1 cellular context compared by ENCODE assay signal in genomic region chr2:219298759-219299371, GRCh38.
A peak's percentile ranks its signal among the peaks of the same experiment; 100 is the strongest.
TF ChIP-seq lines count a peak whose summit lies in the region.

No MANE protein-coding gene starts in this region.

TF ChIP-seq in HepG2, 621 proteins besides CTCF, POLR2A, EP300 and RAD21 (continued from another document):
- TF ChIP-seq SP1 (IDR thresholded peaks at IDR 0.05): no peak
- 0 out of 2 replicates have a peak, but pooled peaks have one; percentile 30 for TF ChIP-seq SP1 (CRISPR knock-in tag; IDR thresholded peaks at IDR 0.05)
- TF ChIP-seq SP2 (CRISPR knock-in tag; IDR thresholded peaks at IDR 0.05): peak; percentile 37; the same call in 1 of the 2 replicates
- peak; percentile 24; the same call in 1 of the 2 replicates for TF ChIP-seq ATF5 (CRISPR knock-in tag; IDR thresholded peaks at IDR 0.05; ENCODE audit: low read depth)
- TF ChIP-seq ZFY (CRISPR knock-in tag; IDR thresholded peaks at IDR 0.05): peak; percentile 50
- TF ChIP-seq, protein P1, sequence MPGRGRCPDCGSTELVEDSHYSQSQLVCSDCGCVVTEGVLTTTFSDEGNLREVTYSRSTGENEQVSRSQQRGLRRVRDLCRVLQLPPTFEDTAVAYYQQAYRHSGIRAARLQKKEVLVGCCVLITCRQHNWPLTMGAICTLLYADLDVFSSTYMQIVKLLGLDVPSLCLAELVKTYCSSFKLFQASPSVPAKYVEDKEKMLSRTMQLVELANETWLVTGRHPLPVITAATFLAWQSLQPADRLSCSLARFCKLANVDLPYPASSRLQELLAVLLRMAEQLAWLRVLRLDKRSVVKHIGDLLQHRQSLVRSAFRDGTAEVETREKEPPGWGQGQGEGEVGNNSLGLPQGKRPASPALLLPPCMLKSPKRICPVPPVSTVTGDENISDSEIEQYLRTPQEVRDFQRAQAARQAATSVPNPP (CRISPR knock-in tag; IDR thresholded peaks at IDR 0.05): no peak
- TF ChIP-seq MAX (IDR thresholded peaks at IDR 0.05): peak; percentile 73
- no peak for TF ChIP-seq MIXL1 (CRISPR knock-in tag; IDR thresholded peaks at IDR 0.05)
- TF ChIP-seq SMAD9 (CRISPR knock-in tag; IDR thresholded peaks at IDR 0.05): no peak
- no peak for TF ChIP-seq MBNL3 (CRISPR knock-in tag; conservative IDR thresholded peaks at IDR 0.05)
- TF ChIP-seq, protein P2, sequence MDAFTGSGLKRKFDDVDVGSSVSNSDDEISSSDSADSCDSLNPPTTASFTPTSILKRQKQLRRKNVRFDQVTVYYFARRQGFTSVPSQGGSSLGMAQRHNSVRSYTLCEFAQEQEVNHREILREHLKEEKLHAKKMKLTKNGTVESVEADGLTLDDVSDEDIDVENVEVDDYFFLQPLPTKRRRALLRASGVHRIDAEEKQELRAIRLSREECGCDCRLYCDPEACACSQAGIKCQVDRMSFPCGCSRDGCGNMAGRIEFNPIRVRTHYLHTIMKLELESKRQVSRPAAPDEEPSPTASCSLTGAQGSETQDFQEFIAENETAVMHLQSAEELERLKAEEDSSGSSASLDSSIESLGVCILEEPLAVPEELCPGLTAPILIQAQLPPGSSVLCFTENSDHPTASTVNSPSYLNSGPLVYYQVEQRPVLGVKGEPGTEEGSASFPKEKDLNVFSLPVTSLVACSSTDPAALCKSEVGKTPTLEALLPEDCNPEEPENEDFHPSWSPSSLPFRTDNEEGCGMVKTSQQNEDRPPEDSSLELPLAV (CRISPR knock-in tag; conservative IDR thresholded peaks at IDR 0.05; ENCODE audit: low read depth): no peak
- TF ChIP-seq ZBTB44 (CRISPR knock-in tag; IDR thresholded peaks at IDR 0.05): no peak
- no peak for TF ChIP-seq CCDC6 (CRISPR knock-in tag; IDR thresholded peaks at IDR 0.05)
- TF ChIP-seq HOXA3 (CRISPR knock-in tag; IDR thresholded peaks at IDR 0.05): peak; percentile 27; the same call in 1 of the 2 replicates
- TF ChIP-seq MATR3 (CRISPR knock-in tag; IDR thresholded peaks at IDR 0.05): no peak
- TF ChIP-seq TBX2 (CRISPR knock-in tag; IDR thresholded peaks at IDR 0.05; ENCODE audit: borderline replicate concordance): peak; percentile 55; the same call in 1 of the 2 replicates
- no peak for TF ChIP-seq PCBP1 (IDR thresholded peaks at IDR 0.05; ENCODE audit: borderline replicate concordance, low read depth, low read length)
- peak; percentile 26; the same call in 1 of the 2 replicates for TF ChIP-seq MXD4 (CRISPR knock-in tag; IDR thresholded peaks at IDR 0.05)
- peak; percentile 51; the same call in 1 of the 2 replicates for TF ChIP-seq NR2C2 (CRISPR knock-in tag; IDR thresholded peaks at IDR 0.05; ENCODE audit: borderline replicate concordance)
- peak; percentile 68; the same call in 1 of the 2 replicates for TF ChIP-seq ZNF350 (CRISPR knock-in tag; IDR thresholded peaks at IDR 0.05; ENCODE audit: borderline replicate concordance, low read depth)
- TF ChIP-seq KMT2A (CRISPR knock-in tag; IDR thresholded peaks at IDR 0.05): no peak
- TF ChIP-seq AKAP8 (CRISPR knock-in tag; IDR thresholded peaks at IDR 0.05): 0 out of 2 replicates have a peak, but pooled peaks have one; percentile 29
- TF ChIP-seq, protein P3, sequence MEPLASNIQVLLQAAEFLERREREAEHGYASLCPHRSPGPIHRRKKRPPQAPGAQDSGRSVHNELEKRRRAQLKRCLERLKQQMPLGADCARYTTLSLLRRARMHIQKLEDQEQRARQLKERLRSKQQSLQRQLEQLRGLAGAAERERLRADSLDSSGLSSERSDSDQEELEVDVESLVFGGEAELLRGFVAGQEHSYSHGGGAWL (CRISPR knock-in tag; IDR thresholded peaks at IDR 0.05): no peak
- TF ChIP-seq ZNF562 (CRISPR knock-in tag; IDR thresholded peaks at IDR 0.05; ENCODE audit: borderline replicate concordance): no peak
- TF ChIP-seq MIER2 (CRISPR knock-in tag; IDR thresholded peaks at IDR 0.05): peak; percentile 80
- TF ChIP-seq HNF1B (CRISPR knock-in tag; IDR thresholded peaks at IDR 0.05): peak; percentile 66
- no peak for TF ChIP-seq ZNF143 (CRISPR knock-in tag; IDR thresholded peaks at IDR 0.05)
- peak; percentile 75; the same call in 1 of the 2 replicates for TF ChIP-seq ZNF788 (CRISPR knock-in tag; IDR thresholded peaks at IDR 0.05; ENCODE audit: borderline replicate concordance)
- peak; percentile 72; the same call in 1 of the 2 replicates for TF ChIP-seq SMAD1 (CRISPR knock-in tag; IDR thresholded peaks at IDR 0.05; ENCODE audit: borderline replicate concordance, low read depth)
- no peak for TF ChIP-seq MAFF (IDR thresholded peaks at IDR 0.05; ENCODE audit: low read depth, low read length)
- peak; percentile 34; the same call in 1 of the 2 replicates for TF ChIP-seq ZNF430 (CRISPR knock-in tag; IDR thresholded peaks at IDR 0.05)
- peak; percentile 20 for TF ChIP-seq ZFP36 (IDR thresholded peaks at IDR 0.05; ENCODE audit: borderline replicate concordance, low read depth, low read length, partially characterized antibody)
- peak; percentile 56 for TF ChIP-seq YY1 (IDR thresholded peaks at IDR 0.05; ENCODE audit: insufficient read depth, insufficient replicate concordance, low read depth, low read length)
- no peak for TF ChIP-seq ZNF354B (CRISPR knock-in tag; IDR thresholded peaks at IDR 0.05)
- TF ChIP-seq HIVEP1 (CRISPR knock-in tag; IDR thresholded peaks at IDR 0.05): peak; percentile 11; the same call in 1 of the 2 replicates
- TF ChIP-seq ZNF615 (CRISPR knock-in tag; IDR thresholded peaks at IDR 0.05; ENCODE audit: borderline replicate concordance): no peak
